In genomic region chr16:10624527-10624926, GRCh38 we compare ENCODE assay signal across 20 cellular contexts. TPM values are rescaled to one million over a fixed set of nuclear protein-coding genes. Genes with fewer than 3 reads are reported as not detected.
"Had no signal": no experiment of that assay in that cellular context is flagged by ENCODE, and none has a peak within 500 bp of the region (broad histone marks: within the 10 kb centered on the region; RNA-seq: fewer than 3 reads in every experiment).

No MANE protein-coding gene starts in this region.

- H3K9me3 ChIP-seq: heart right ventricle, ovary, prostate gland, thoracic aorta, upper lobe of left lung had no signal

- H3K27ac ChIP-seq: coronary artery, epithelial cell of prostate, heart right ventricle, ovary, prostate gland, thoracic aorta had no signal

- H3K36me3 ChIP-seq: heart right ventricle, ovary, prostate gland, thoracic aorta, upper lobe of left lung had no signal

- DNase-seq: activated CD4-positive, alpha-beta memory T cell treated with anti-CD3 and anti-CD28 coated beads for 36 hours; activated CD4-positive, alpha-beta T cell treated with anti-CD3 and anti-CD28 coated beads for 48 hours; activated effector memory CD4-positive, alpha-beta T cell treated with Interleukin-2 at 50 U/mL for 16 hours; activated naive CD4-positive, alpha-beta T cell treated with anti-CD3 and anti-CD28 coated beads for 36 hours; activated naive CD8-positive, alpha-beta T cell treated with anti-CD3 and anti-CD28 coated beads, Interleukin-2, amount 10 ng/mL, durations not matched to agents 7 days and 5 days; activated T-cell treated with anti-CD3 and anti-CD28 coated beads, Interleukin-2, amount 50 U/mL, for 72 hours; amniotic stem cell; cerebellar nuclear complex; heart right ventricle; natural killer cell; ovary; stimulated activated CD4-positive, alpha-beta T cell treated with anti-CD3 and anti-CD28 coated beads, Interleukin-4, amount 100 ng/mL, for 24 hours; stimulated activated naive CD4-positive, alpha-beta T cell treated with Interleukin-2 at 50 U/mL for 16 hours; T-helper 17 cell; upper lobe of left lung had no signal

- H3K4me3 ChIP-seq: coronary artery, heart right ventricle, lung, ovary, prostate gland, thoracic aorta, upper lobe of left lung had no signal

- H3K4me1 ChIP-seq: prostate gland had no signal

- H3K27me3 ChIP-seq: heart right ventricle, ovary, upper lobe of left lung had no signal

RNA-seq across cellular contexts. Expression of gene EMP2, which starts 44.1 kb away (rescaled TPM):
- total RNA-seq: activated CD4-positive, alpha-beta memory T cell treated with anti-CD3 and anti-CD28 coated beads for 36 hours; activated naive CD4-positive, alpha-beta T cell treated with anti-CD3 and anti-CD28 coated beads for 36 hours; activated naive CD8-positive, alpha-beta T cell treated with anti-CD3 and anti-CD28 coated beads, Interleukin-2, amount 10 ng/mL, durations not matched to agents 7 days and 5 days; natural killer cell; T-helper 17 cell had no signal
